Comparison of ENCODE assay signal across 9 cellular contexts in the genomic region with DNA sequence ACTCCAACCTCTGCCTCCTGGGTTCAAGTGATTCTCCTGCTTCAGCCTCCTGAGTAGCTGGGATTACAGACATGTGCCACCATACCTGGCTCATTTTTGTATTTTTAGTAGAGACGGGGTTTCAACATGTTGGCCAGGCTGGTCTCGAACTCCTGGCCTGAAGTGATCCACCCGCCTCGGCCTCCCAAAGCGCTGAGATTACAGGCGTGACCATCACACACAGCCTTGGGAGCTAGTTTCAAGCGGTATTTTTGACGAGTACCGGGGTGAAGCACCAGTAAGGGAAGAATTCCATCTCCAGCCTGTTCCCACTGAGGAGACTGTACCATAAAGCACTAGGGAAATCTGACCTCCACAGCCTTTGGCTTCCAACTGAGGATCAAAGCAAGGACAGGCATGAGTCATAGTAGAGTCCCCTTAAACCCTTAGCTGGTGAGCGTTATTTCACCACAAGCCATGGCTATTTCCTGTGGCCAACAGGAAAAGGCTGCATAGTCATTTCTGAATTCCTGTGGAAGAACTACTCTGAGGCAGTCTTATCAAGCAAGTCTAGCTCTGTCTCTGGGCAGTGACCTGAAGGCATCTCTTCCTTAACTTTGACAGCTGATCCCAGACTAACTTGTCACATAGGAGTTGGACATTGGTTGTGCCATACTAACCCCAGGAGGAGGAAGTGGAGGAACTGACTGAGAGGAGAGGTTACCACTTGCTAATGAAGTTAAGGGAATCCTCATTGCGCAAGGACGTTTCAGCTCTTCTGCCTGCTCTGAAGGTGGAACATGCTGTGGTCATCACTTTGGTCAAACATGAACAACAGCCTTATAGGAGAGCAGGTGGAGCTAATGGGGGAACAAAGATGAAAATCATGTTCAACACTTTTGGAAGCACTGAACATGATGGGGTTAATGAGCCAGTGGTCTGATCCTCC.
A peak's percentile ranks its signal among the peaks of the same experiment; 100 is the strongest.
DNase-seq lines count a peak whose midpoint lies in the region; ATAC-seq and FAIRE-seq lines count a peak whose summit lies in the region.
"Had no signal": no experiment of that assay in that cellular context is flagged by ENCODE, and none has a peak within 500 bp of the region (broad histone marks: within the 10 kb centered on the region; RNA-seq: fewer than 3 reads in every experiment).

No MANE protein-coding gene starts in this region.

- H3K9ac ChIP-seq in trophoblast cell (ENCODE audit: low read length): no peak overlapping the region

- no peaks in the 10 kb centered on the region for H3K27me3 ChIP-seq in trophoblast cell (ENCODE audit: insufficient read depth, low read length)

- peaks cover 17 to 20% of the 10 kb centered on the region in 2 experiments for H3K4me1 ChIP-seq in trophoblast cell (ENCODE audit: control insufficient read depth in 1 of 2, insufficient read depth in 2 of 2, low read length in 2 of 2)
- H3K4me1 ChIP-seq: prostate gland had no signal

- H3K36me3 ChIP-seq in trophoblast cell (ENCODE audit: control insufficient read depth in 1 of 2, insufficient read depth in 2 of 2, low read length in 2 of 2): peaks cover 0 to 3% of the 10 kb centered on the region in 2 experiments
- H3K36me3 ChIP-seq: prostate gland had no signal

- H2AK5ac ChIP-seq in trophoblast cell (ENCODE audit: low read length): no peak overlapping the region

- peak overlapping the region; percentile 42 for H3K27ac ChIP-seq in trophoblast cell (ENCODE audit: low read depth, low read length)
- H3K27ac ChIP-seq: prostate gland had no signal

- H2BK12ac ChIP-seq in trophoblast cell (ENCODE audit: low read length): peak overlapping the region; percentile 68

- no peak overlapping the region for H2AFZ ChIP-seq in trophoblast cell (ENCODE audit: insufficient read depth, low read length, poor library complexity)

- no peaks in the 10 kb centered on the region for H3K79me2 ChIP-seq in trophoblast cell (ENCODE audit: control insufficient read depth, insufficient read depth, low read length, poor library complexity)

- H4K91ac ChIP-seq in trophoblast cell (ENCODE audit: low read depth, low read length): peak overlapping the region; percentile 79

- ATAC-seq in GM21528 (IDR thresholded peaks at IDR 0.05; ENCODE audit: low FRiP score, unreplicated experiment) (no peak), GM19328 (IDR thresholded peaks at IDR 0.05; ENCODE audit: unreplicated experiment) (no peak)

- H3K4ac ChIP-seq in trophoblast cell (ENCODE audit: low read depth, low read length): no peak overlapping the region

- H4K8ac ChIP-seq in trophoblast cell (ENCODE audit: low read depth, low read length): peak overlapping the region; percentile 59

- peak overlapping the region; percentile 64 for H3K18ac ChIP-seq in trophoblast cell (ENCODE audit: low read length)

- DNase-seq in GM18507 (ENCODE audit: extremely low spot score, insufficient read length, low read depth): no peak
- DNase-seq in LoVo (ENCODE audit: low spot score): peak; percentile 56
- peak; percentile 85 for DNase-seq in astrocyte of the hippocampus (ENCODE audit: low read depth, low spot score)
- peak; percentile 76 to 77 for DNase-seq in trophoblast cell
- DNase-seq in stimulated activated naive CD4-positive, alpha-beta T cell (lab: John Stamatoyannopoulos, UW): no peak
- no peak for DNase-seq in epidermal melanocyte (ENCODE audit: insufficient read length, low spot score)

- no peak overlapping the region for H3K14ac ChIP-seq in trophoblast cell (ENCODE audit: low read length)

- H3K23ac ChIP-seq in trophoblast cell (ENCODE audit: low read length): no peak overlapping the region

- peaks cover 25% of the 10 kb centered on the region for H3K79me1 ChIP-seq in trophoblast cell (ENCODE audit: low read length)

- WGBS in trophoblast cell (ENCODE audit: extremely low coverage, insufficient coverage, insufficient read length): no CpG with 5 or more reads among the region's 12 CpGs

- H3K4me3 ChIP-seq in trophoblast cell (ENCODE audit: low read depth, low read length): no peak overlapping the region
- H3K4me3 ChIP-seq: prostate gland had no signal

- FAIRE-seq in GM18507 (lab: Jason Lieb, UNC): peak; percentile 60

- H3K9me3 ChIP-seq in trophoblast cell (ENCODE audit: insufficient read depth, low read depth, low read length): no peaks in the 10 kb centered on the region
- H3K9me3 ChIP-seq: prostate gland had no signal

- peak overlapping the region; percentile 29 for H2BK120ac ChIP-seq in trophoblast cell (ENCODE audit: insufficient read depth, low read length, poor library complexity)

- no peak overlapping the region for H3K4me2 ChIP-seq in trophoblast cell (ENCODE audit: low read length)

- H2BK5ac ChIP-seq in trophoblast cell (ENCODE audit: low read depth, low read length, poor library complexity): peak overlapping the region; percentile 73

- H4K12ac ChIP-seq in trophoblast cell (ENCODE audit: low read depth, low read length): no peak overlapping the region

Comparison
In these comparisons a context has a peak if more than half of its experiments do, and no peak if none do; other contexts are left out.
1. DNase-seq: peak in LoVo (single experiment), astrocyte of the hippocampus (single experiment) and trophoblast cell (2 of 2); none in GM18507 (single experiment), stimulated activated naive CD4-positive, alpha-beta T cell (0 of 6) and epidermal melanocyte (single experiment).